ENCODE assay signal across 25 cellular contexts in genomic region chrX:3299626-3300025, GRCh38. TPM values are rescaled to one million over a fixed set of nuclear protein-coding genes. Genes with fewer than 3 reads are reported as not detected.
"Had no signal": no experiment of that assay in that cellular context is flagged by ENCODE, and none has a peak within 500 bp of the region (broad histone marks: within the 10 kb centered on the region; RNA-seq: fewer than 3 reads in every experiment).

No MANE protein-coding gene starts in this region.

- H3K27ac ChIP-seq: brain microvascular endothelial cell, dorsolateral prefrontal cortex, esophagus muscularis mucosa, gastrocnemius medialis, ovary, prostate gland, upper lobe of left lung, WERI-Rb-1 had no signal

- DNase-seq: activated CD4-positive, alpha-beta T cell treated with anti-CD3 and anti-CD28 coated beads, Interleukin-2, amount 50 U/mL, for 1 hour; activated CD4-positive, CD25-positive, alpha-beta regulatory T cell treated with anti-CD3 and anti-CD28 coated beads, Interleukin-2, amount 50 U/mL, for 72 hours; activated CD8-positive, alpha-beta T cell treated with anti-CD3 and anti-CD28 coated beads, Interleukin-2, amount 10 ng/mL, durations not matched to agents 7 days and 5 days; activated gamma-delta T cell; activated naive CD4-positive, alpha-beta T cell treated with anti-CD3 and anti-CD28 coated beads, Interleukin-2, amount 50 U/mL, for 16 hours; activated naive CD8-positive, alpha-beta T cell treated with anti-CD3 and anti-CD28 coated beads, Interleukin-2, amount 50 U/mL, for 24 hours; aorta; brain microvascular endothelial cell; caudate nucleus; dorsolateral prefrontal cortex; gastrocnemius medialis; hippocampal formation; left ventricle myocardium superior; mammary epithelial cell; midbrain; ovary; stimulated activated CD4-positive, alpha-beta T cell treated with anti-CD3 and anti-CD28 coated beads, Interleukin-4, amount 100 ng/mL, for 1 hour; stimulated activated naive CD4-positive, alpha-beta T cell; T-helper 1 cell; upper lobe of left lung; WERI-Rb-1 had no signal

- H3K4me3 ChIP-seq: dorsolateral prefrontal cortex, esophagus muscularis mucosa, gastrocnemius medialis, ovary, prostate gland, upper lobe of left lung had no signal

- ATAC-seq: activated CD8-positive, alpha-beta T cell treated with anti-CD3 and anti-CD28 coated beads, Interleukin-2, amount 10 ng/mL, durations not matched to agents 7 days and 5 days; activated naive CD8-positive, alpha-beta T cell treated with anti-CD3 and anti-CD28 coated beads, Interleukin-2, amount 50 U/mL, for 24 hours; gastrocnemius medialis; left ventricle myocardium superior; natural killer cell treated with Interleukin-12 subunit alpha and Interleukin-12 subunit beta and Interleukin-15 and Interleukin-18, amount 100 ng/mL, for 72 hours had no signal

RNA-seq across cellular contexts. Expression of gene MXRA5, which starts 46.8 kb away (rescaled TPM):
- total RNA-seq: activated CD8-positive, alpha-beta T cell treated with anti-CD3 and anti-CD28 coated beads, Interleukin-2, amount 10 ng/mL, durations not matched to agents 7 days and 5 days; activated T-helper 1 cell treated with anti-CD3 and anti-CD28 coated beads, Interleukin-12 subunit alpha, Interleukin-12 subunit beta, Interleukin-2, Interleukin-4 antibody, amounts not matched to agents 30 ng/mL and 10 ng/mL and 1 ng/mL, durations not matched to agents 14 hours and 24 hours and 36 hours; natural killer cell treated with Interleukin-12 subunit alpha and Interleukin-12 subunit beta and Interleukin-15 and Interleukin-18, amount 100 ng/mL, for 72 hours had no signal
